In the genomic region with DNA sequence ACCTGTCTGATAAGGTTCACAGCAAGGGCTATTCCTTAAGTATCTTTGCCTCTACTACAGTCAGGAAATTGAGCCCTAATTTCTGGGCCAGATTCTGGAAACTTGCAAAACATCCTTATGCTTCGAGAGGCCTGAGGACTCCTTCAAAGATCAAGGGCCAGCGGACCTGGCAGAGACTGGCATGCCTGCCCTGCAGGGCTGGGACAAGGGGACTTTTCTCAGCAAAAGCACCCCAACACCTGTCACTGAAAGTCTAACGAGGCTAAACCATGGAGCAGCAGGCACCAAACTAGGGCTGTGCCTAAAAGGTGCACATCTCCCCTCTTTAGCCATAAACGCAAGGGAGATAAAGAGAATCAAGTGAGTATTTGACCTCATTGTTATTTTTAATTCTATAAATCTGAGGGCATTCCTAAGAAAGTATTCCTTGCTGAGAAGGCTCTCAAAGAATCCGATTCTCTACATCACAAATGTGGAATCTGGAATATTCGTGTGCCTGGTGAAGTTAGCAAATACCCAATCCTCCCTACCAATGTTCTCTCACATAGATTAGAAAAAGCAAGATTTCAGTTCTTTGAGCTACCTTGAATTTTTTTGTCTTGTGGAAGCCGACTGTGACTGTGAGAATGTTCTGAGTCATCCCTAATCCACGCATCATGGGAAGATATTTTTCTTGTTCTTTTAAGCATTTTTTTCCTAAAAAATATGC, we compare ENCODE assay signal across 1 cellular context.
TF ChIP-seq lines count a peak whose summit lies in the region.

No MANE protein-coding gene starts in this region.

TF ChIP-seq in HepG2, 621 proteins besides CTCF, POLR2A, EP300 and RAD21:
- TF ChIP-seq, protein P1, sequence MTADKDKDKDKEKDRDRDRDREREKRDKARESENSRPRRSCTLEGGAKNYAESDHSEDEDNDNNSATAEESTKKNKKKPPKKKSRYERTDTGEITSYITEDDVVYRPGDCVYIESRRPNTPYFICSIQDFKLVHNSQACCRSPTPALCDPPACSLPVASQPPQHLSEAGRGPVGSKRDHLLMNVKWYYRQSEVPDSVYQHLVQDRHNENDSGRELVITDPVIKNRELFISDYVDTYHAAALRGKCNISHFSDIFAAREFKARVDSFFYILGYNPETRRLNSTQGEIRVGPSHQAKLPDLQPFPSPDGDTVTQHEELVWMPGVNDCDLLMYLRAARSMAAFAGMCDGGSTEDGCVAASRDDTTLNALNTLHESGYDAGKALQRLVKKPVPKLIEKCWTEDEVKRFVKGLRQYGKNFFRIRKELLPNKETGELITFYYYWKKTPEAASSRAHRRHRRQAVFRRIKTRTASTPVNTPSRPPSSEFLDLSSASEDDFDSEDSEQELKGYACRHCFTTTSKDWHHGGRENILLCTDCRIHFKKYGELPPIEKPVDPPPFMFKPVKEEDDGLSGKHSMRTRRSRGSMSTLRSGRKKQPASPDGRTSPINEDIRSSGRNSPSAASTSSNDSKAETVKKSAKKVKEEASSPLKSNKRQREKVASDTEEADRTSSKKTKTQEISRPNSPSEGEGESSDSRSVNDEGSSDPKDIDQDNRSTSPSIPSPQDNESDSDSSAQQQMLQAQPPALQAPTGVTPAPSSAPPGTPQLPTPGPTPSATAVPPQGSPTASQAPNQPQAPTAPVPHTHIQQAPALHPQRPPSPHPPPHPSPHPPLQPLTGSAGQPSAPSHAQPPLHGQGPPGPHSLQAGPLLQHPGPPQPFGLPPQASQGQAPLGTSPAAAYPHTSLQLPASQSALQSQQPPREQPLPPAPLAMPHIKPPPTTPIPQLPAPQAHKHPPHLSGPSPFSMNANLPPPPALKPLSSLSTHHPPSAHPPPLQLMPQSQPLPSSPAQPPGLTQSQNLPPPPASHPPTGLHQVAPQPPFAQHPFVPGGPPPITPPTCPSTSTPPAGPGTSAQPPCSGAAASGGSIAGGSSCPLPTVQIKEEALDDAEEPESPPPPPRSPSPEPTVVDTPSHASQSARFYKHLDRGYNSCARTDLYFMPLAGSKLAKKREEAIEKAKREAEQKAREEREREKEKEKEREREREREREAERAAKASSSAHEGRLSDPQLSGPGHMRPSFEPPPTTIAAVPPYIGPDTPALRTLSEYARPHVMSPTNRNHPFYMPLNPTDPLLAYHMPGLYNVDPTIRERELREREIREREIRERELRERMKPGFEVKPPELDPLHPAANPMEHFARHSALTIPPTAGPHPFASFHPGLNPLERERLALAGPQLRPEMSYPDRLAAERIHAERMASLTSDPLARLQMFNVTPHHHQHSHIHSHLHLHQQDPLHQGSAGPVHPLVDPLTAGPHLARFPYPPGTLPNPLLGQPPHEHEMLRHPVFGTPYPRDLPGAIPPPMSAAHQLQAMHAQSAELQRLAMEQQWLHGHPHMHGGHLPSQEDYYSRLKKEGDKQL (CRISPR knock-in tag; IDR thresholded peaks at IDR 0.05; ENCODE audit: low read depth): no peak
- TF ChIP-seq MIER3 (CRISPR knock-in tag; IDR thresholded peaks at IDR 0.05; ENCODE audit: borderline replicate concordance) (no peak), KLF16 (CRISPR knock-in tag; IDR thresholded peaks at IDR 0.05) (no peak), PCBP2 (optimal IDR thresholded peaks at IDR 0.05; ENCODE audit: low read depth, low read length, poor library complexity, severe bottlenecking) (no peak), CHCHD3 (CRISPR knock-in tag; IDR thresholded peaks at IDR 0.05) (no peak), SALL2 (CRISPR knock-in tag; IDR thresholded peaks at IDR 0.05) (no peak), ZNF772 (CRISPR knock-in tag; IDR thresholded peaks at IDR 0.05) (no peak), ZNF367 (CRISPR knock-in tag; IDR thresholded peaks at IDR 0.05; ENCODE audit: borderline replicate concordance) (no peak), TARDBP (CRISPR knock-in tag; IDR thresholded peaks at IDR 0.05) (no peak), ZBTB20 (CRISPR knock-in tag; IDR thresholded peaks at IDR 0.05; ENCODE audit: borderline replicate concordance, low read depth) (no peak), ZFY (CRISPR knock-in tag; IDR thresholded peaks at IDR 0.05) (no peak), TAF1 (CRISPR knock-in tag; IDR thresholded peaks at IDR 0.05) (no peak), ZBTB3 (CRISPR knock-in tag; IDR thresholded peaks at IDR 0.05; ENCODE audit: borderline replicate concordance, low read depth) (no peak), FOSL2 (CRISPR knock-in tag; IDR thresholded peaks at IDR 0.05) (no peak), TEAD2 (CRISPR knock-in tag; IDR thresholded peaks at IDR 0.05) (no peak)
- TF ChIP-seq, protein P2, sequence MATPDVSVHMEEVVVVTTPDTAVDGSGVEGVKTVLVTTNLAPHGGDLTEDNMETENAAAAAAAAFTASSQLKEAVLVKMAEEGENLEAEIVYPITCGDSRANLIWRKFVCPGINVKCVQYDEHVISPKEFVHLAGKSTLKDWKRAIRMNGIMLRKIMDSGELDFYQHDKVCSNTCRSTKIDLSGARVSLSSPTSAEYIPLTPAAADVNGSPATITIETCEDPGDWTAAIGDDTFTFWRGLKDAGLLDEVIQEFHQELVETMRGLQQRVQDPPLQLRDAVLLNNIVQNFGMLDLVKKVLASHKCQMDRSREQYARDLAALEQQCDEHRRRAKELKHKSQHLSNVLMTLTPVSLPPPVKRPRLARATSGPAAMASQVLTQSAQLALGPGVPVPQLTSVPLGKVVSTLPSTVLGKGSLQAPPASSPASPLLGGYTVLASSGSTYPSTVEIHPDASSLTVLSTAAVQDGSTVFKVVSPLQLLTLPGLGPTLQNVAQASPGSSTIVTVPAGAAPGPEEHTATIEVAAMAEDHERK (CRISPR knock-in tag; IDR thresholded peaks at IDR 0.05; ENCODE audit: low read depth): no peak
- TF ChIP-seq, protein P3, sequence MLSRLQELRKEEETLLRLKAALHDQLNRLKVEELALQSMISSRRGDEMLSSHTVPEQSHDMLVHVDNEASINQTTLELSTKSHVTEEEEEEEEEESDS (CRISPR knock-in tag; IDR thresholded peaks at IDR 0.05; ENCODE audit: borderline replicate concordance): no peak
- TF ChIP-seq, protein P4, sequence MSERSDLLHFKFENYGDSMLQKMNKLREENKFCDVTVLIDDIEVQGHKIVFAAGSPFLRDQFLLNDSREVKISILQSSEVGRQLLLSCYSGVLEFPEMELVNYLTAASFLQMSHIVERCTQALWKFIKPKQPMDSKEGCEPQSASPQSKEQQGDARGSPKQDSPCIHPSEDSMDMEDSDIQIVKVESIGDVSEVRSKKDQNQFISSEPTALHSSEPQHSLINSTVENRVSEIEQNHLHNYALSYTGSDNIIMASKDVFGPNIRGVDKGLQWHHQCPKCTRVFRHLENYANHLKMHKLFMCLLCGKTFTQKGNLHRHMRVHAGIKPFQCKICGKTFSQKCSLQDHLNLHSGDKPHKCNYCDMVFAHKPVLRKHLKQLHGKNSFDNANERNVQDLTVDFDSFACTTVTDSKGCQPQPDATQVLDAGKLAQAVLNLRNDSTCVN (CRISPR knock-in tag; IDR thresholded peaks at IDR 0.05; ENCODE audit: borderline replicate concordance): no peak
- TF ChIP-seq, protein P5, sequence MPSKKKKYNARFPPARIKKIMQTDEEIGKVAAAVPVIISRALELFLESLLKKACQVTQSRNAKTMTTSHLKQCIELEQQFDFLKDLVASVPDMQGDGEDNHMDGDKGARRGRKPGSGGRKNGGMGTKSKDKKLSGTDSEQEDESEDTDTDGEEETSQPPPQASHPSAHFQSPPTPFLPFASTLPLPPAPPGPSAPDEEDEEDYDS (CRISPR knock-in tag; IDR thresholded peaks at IDR 0.05): no peak
